Comparison of ENCODE assay signal across 8 cellular contexts in the genomic region with DNA sequence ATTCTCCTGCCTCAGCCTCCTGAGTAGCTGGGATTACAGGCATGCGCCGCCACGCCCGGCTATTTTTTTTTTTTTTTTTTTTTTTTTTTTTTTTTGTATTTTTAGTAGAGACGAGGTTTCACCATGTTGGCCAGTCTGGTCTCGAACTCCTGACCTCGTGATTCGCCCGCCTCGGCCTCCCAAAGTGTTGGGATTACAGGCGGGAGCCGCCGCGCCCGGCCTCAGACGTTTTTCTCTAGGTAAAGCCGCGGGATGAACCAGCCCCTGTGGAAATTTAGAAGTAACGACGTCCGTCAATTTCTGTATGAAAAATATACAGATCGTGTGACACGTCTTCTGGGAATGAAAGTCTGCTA. TPM values are rescaled to one million over a fixed set of nuclear protein-coding genes. Genes with fewer than 3 reads are reported as not detected.
A peak's percentile ranks its signal among the peaks of the same experiment; 100 is the strongest.
DNase-seq lines count a peak whose midpoint lies in the region; ATAC-seq and TF ChIP-seq lines count a peak whose summit lies in the region.
"Not testable (repeated sequence)": the region's sequence is repeated elsewhere in the genome, so short reads cannot be mapped to it uniquely, and the experiment has no call there.

No MANE protein-coding gene starts in this region.

- TF ChIP-seq POLR2A in adrenal gland (IDR thresholded peaks at IDR 0.05), result not testable (repeated sequence)

- not testable (repeated sequence) for H3K27ac Mint-ChIP-seq in GM23338
- H3K27ac Mint-ChIP-seq in naive thymus-derived CD4-positive, alpha-beta T cell, result peak overlapping the region; percentile 92 to 99 (median 97)

- POLR2A ChIA-PET in naive thymus-derived CD4-positive, alpha-beta T cell (lab: Charles Lee), result interaction anchor here (0.9 to 1.9 kb wide), 7 partner anchors 20 to 172 kb away, joined by 4 to 13 read pairs (median 8); partner anchors contain the start of genes CHFR and GOLGA3

- CTCF ChIA-PET in naive thymus-derived CD4-positive, alpha-beta T cell (lab: Charles Lee), result interaction anchor here (0.7 to 1.3 kb wide), 3 partner anchors 100 to 143 kb away, joined by 3 to 6 read pairs (median 4); no protein-coding TSS in a partner anchor

- not testable (repeated sequence) for TF ChIP-seq CTCF in 22Rv1 (IDR thresholded peaks at IDR 0.05); GM23338 (conservative IDR thresholded peaks at IDR 0.05; ENCODE audit: low read depth in 2 of 2); VCaP (conservative IDR thresholded peaks at IDR 0.05); adrenal gland (IDR thresholded peaks at IDR 0.05)

- H3K36me3 Mint-ChIP-seq in GM23338 (ENCODE audit: low read depth), result not testable (repeated sequence)
- H3K36me3 Mint-ChIP-seq in naive thymus-derived CD4-positive, alpha-beta T cell, result peaks cover 4 to 20% (median 8%) of the 10 kb centered on the region in 5 donors

- H3K4me3 ChIP-seq in GM23338 (peak overlapping the region; percentile 77), adrenal gland (peak overlapping the region in 1 of 4 donors; percentile 65), endocrine pancreas (ENCODE audit: control insufficient read depth, insufficient read depth, low read length) (peak overlapping the region; percentile 42), iPS DF 6.9 (ENCODE audit: low read length) (peak overlapping the region; percentile 51; the same call in 1 of the 2 replicates), skin epidermis (peak overlapping the region; percentile 30 to 59 (median 49))
- H3K4me3 ChIP-seq in naive thymus-derived CD4-positive, alpha-beta T cell (ENCODE audit: low read length), result peak overlapping the region; percentile 72

- H3K79me2 ChIP-seq in GM23338 (replicated peaks; ENCODE audit: insufficient read depth), result not testable (repeated sequence)

- DNase-seq in GM23338 (ENCODE audit: low spot score); adrenal gland; iPS DF 6.9 (ENCODE audit: low read depth, low spot score); naive thymus-derived CD4-positive, alpha-beta T cell: not testable (repeated sequence)

- peaks cover 20% of the 10 kb centered on the region for H3K9me3 Mint-ChIP-seq in GM23338
- peaks cover 0 to 31% (median 12%) of the 10 kb centered on the region in 11 donors for H3K9me3 Mint-ChIP-seq in naive thymus-derived CD4-positive, alpha-beta T cell

- H3K9me2 ChIP-seq in GM23338 (ENCODE audit: insufficient read depth), result not testable (repeated sequence)

- H3K4me1 Mint-ChIP-seq in GM23338, result not testable (repeated sequence)
- H3K4me1 Mint-ChIP-seq in naive thymus-derived CD4-positive, alpha-beta T cell, result peaks cover 6 to 41% (median 23%) of the 10 kb centered on the region in 7 donors

- H3K4me2 ChIP-seq in GM23338, result peak overlapping the region; percentile 85

- H3K36me3 ChIP-seq in GM23338 (ENCODE audit: insufficient read depth); adrenal gland (replicated peaks in 1 of 2); endocrine pancreas (ENCODE audit: control insufficient read depth, insufficient read depth, low read length); iPS DF 6.9 (ENCODE audit: control insufficient read depth, insufficient read depth, low read length); naive thymus-derived CD4-positive, alpha-beta T cell (ENCODE audit: control insufficient read depth in 2 of 3, insufficient read depth in 3 of 3, low read length in 3 of 3): not testable (repeated sequence)

- 0 out of 3 replicates have a peak, but pooled peaks have one; percentile 1 for ATAC-seq in GM23338
- not testable (repeated sequence) for ATAC-seq in naive thymus-derived CD4-positive, alpha-beta T cell

- H3K4me1 ChIP-seq in GM23338 (ENCODE audit: insufficient read depth); adrenal gland (replicated peaks in 1 of 2); endocrine pancreas (ENCODE audit: control insufficient read depth, insufficient read depth, low read length); iPS DF 6.9 (ENCODE audit: control insufficient read depth, insufficient read depth, low read length); naive thymus-derived CD4-positive, alpha-beta T cell (ENCODE audit: control insufficient read depth in 2 of 2, insufficient read depth in 2 of 2, low read length in 2 of 2): not testable (repeated sequence)

- intact Hi-C loops in adrenal gland (cut with DNase I), result not testable (repeated sequence)
- intact Hi-C loops in naive thymus-derived CD4-positive, alpha-beta T cell (cut with micrococcal nuclease), result loop anchor here (1.0 to 2.0 kb wide), 14 partner anchors 20 to 959 kb away; partner anchors contain the start of genes CHFR (in 2 of the 2), ZNF10 (in 2 of the 2), ZNF140 (in 2 of the 2) and ZNF26 (in 2 of the 2)

- peak overlapping the region; percentile 72 for H3K4me3 Mint-ChIP-seq in GM23338
- H3K4me3 Mint-ChIP-seq in naive thymus-derived CD4-positive, alpha-beta T cell, result peak overlapping the region; percentile 83 to 98 (median 94)

- peaks cover 27% of the 10 kb centered on the region for H3K27me3 Mint-ChIP-seq in GM23338 (ENCODE audit: insufficient read depth, low read depth, poor library complexity)
- peaks cover 0 to 29% (median 0%) of the 10 kb centered on the region in 5 donors for H3K27me3 Mint-ChIP-seq in naive thymus-derived CD4-positive, alpha-beta T cell

- peaks cover 29% of the 10 kb centered on the region for H3K27me3 ChIP-seq in GM23338 (ENCODE audit: insufficient read depth)
- H3K27me3 ChIP-seq in adrenal gland; endocrine pancreas (ENCODE audit: control insufficient read depth, insufficient read depth, low read length); iPS DF 6.9 (ENCODE audit: control insufficient read depth, insufficient read depth, low read length); naive thymus-derived CD4-positive, alpha-beta T cell (ENCODE audit: control insufficient read depth in 2 of 2, insufficient read depth in 2 of 2, low read length in 2 of 2): not testable (repeated sequence)

- not testable (repeated sequence) for H3K9me3 ChIP-seq in adrenal gland (replicated peaks in 1 of 3); endocrine pancreas (ENCODE audit: control insufficient read depth, low read length); iPS DF 6.9 (ENCODE audit: control insufficient read depth, insufficient read depth, low read length); naive thymus-derived CD4-positive, alpha-beta T cell (ENCODE audit: control insufficient read depth in 2 of 3, low read length in 3 of 3)

- peak overlapping the region; percentile 95 for H3K27ac ChIP-seq in 22Rv1
- H3K27ac ChIP-seq in GM23338 (ENCODE audit: low read depth); iPS DF 6.9 (ENCODE audit: low read length): not testable (repeated sequence)
- peak overlapping the region; percentile 78; the same call in 1 of the 2 replicates for H3K27ac ChIP-seq in VCaP
- H3K27ac ChIP-seq in adrenal gland, result peak overlapping the region in 3 of 5 donors; percentile 31 to 77 (median 76)
- H3K27ac ChIP-seq in naive thymus-derived CD4-positive, alpha-beta T cell (ENCODE audit: low read depth, low read length), result peak overlapping the region; percentile 92
- peak overlapping the region in 18 of 21 experiments; percentile 1 to 81 (median 63) for H3K27ac ChIP-seq in skin epidermis

- not testable (repeated sequence) for H3K9ac ChIP-seq in endocrine pancreas (ENCODE audit: control insufficient read depth, insufficient read depth, low read length)

- H3F3A ChIP-seq in GM23338 (replicated peaks; ENCODE audit: low read depth), result peaks cover 12% of the 10 kb centered on the region

- peak overlapping the region; percentile 81; the same call in 1 of the 2 replicates for H2AFZ ChIP-seq in GM23338

- not testable (repeated sequence) for H4K20me1 ChIP-seq in GM23338 (replicated peaks; ENCODE audit: insufficient read depth)

- WGBS in adrenal gland, 4 donors, result 6 to 8% (median 6%) methylated on average over 13 to 23 of the region's 23 CpGs
- no CpG with 5 or more reads among the region's 23 CpGs for WGBS in iPS DF 6.9 (ENCODE audit: insufficient coverage, insufficient read length)

RNA-seq across cellular contexts. Expression of gene CHFR, which starts 20.4 kb away (rescaled TPM):
- 42.7 and 47.7 TPM in 2 replicates for total RNA-seq in GM23338 (2014; rRNA removed; shearing (Covaris generic))
- polyA plus RNA-seq in GM23338 (2016; fragmentation: Nextera tagmentation; extraction: Ambion mirVana), result 20.6 and 23.0 TPM in 2 replicates
- 10 to 100 TPM; 14.9 to 37.6 (median 26.6) TPM for total RNA-seq in adrenal gland
- polyA plus RNA-seq in adrenal gland, result 10 to 100 TPM; 17.8 to 54.4 (median 41.8) TPM
- 10 to 100 TPM; 66.7 to 97.8 (median 81.7) TPM for total RNA-seq in naive thymus-derived CD4-positive, alpha-beta T cell
- polyA plus RNA-seq in naive thymus-derived CD4-positive, alpha-beta T cell, result 10 to 100 TPM; 25.2 to 44.4 TPM

RNA-seq across cellular contexts. Expression of gene ZNF605, which starts 48.3 kb away (rescaled TPM):
- 14.4 and 17.1 TPM in 2 replicates for total RNA-seq in GM23338 (2014; rRNA removed; shearing (Covaris generic))
- polyA plus RNA-seq in GM23338 (2016; fragmentation: Nextera tagmentation; extraction: Ambion mirVana), result 10.7 and 13.5 TPM in 2 replicates
- total RNA-seq in adrenal gland, result 10 to 100 TPM in 3 of 8 donors, 1 to 10 TPM in 5; 3.7 to 16.3 (median 8.1) TPM
- polyA plus RNA-seq in adrenal gland, result 10 to 100 TPM in 1 of 3 donors, 1 to 10 TPM in 2; 2.7 to 12.8 (median 6.3) TPM
- total RNA-seq in naive thymus-derived CD4-positive, alpha-beta T cell, result 10 to 100 TPM in 3 of 5 experiments, 1 to 10 TPM in 2; 5.4 to 17.8 (median 11.8) TPM
- polyA plus RNA-seq in naive thymus-derived CD4-positive, alpha-beta T cell, result 1 to 10 TPM in 1 of 2 donors, under 1 TPM in 1; 0.98 to 1.6 TPM
